ENCODE assay signal across 1 cellular context in the genomic region with DNA sequence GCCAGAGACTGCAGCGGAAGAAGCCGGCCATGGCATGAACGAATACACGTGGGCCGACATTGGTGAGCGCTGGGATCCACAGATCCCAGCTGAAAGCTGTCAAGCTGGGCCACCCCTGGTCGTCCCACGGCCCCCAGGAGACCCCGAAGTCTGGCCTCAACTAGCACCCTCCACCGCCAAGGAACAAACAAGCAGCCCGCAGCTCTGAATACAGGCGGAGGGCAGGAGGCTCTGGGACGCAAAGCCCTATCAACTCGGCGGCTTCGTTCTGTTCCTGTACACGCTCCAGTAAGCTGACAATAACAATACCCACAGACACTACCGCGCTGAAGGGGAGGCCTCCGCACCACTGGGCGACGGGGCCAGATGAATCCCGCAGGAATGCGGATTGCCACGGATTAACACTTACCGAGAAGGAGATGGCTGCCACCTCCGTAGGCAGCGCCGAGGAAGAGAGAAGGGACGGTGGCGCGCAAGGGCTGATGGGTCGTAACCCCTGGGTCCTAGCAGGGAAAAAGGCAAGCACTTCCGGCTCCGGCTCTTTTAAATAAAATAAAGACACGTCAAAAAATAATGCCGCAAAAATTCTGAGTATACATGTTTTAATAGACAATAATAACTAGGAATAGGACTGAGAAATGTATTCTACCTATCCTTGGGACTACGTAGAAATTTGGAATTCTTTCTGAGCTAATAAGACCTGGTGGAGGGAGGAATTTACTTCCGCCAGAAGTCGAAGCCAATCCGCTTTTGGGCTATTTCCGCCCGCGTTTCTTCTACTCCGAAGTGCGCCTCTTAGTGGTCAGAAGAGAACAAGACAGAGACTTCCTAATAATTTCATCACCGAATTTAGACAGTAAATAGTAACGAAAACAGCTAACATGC.
TF ChIP-seq lines count a peak whose summit lies in the region.

A gene (minus strand): TSS at position 481 of the 885 bp plus-strand sequence. CDS start 1,328 bp downstream, outside the sequence.

TF ChIP-seq in A549, 52 proteins besides CTCF, POLR2A, EP300 and RAD21 (continued from another document):
- TF ChIP-seq ZNF302 (CRISPR knock-in tag; IDR thresholded peaks at IDR 0.05) (no peak), SREBF2 (IDR thresholded peaks at IDR 0.05) (no peak), SMC3 (IDR thresholded peaks at IDR 0.05) (peak; percentile 33; the same call in 2 of the 3 replicates), CHD4 (IDR thresholded peaks at IDR 0.05; ENCODE audit: borderline replicate concordance) (no peak)
- TF ChIP-seq, protein P1, sequence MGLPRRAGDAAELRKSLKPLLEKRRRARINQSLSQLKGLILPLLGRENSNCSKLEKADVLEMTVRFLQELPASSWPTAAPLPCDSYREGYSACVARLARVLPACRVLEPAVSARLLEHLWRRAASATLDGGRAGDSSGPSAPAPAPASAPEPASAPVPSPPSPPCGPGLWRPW (IDR thresholded peaks at IDR 0.05), result no peak
- TF ChIP-seq, protein P2, sequence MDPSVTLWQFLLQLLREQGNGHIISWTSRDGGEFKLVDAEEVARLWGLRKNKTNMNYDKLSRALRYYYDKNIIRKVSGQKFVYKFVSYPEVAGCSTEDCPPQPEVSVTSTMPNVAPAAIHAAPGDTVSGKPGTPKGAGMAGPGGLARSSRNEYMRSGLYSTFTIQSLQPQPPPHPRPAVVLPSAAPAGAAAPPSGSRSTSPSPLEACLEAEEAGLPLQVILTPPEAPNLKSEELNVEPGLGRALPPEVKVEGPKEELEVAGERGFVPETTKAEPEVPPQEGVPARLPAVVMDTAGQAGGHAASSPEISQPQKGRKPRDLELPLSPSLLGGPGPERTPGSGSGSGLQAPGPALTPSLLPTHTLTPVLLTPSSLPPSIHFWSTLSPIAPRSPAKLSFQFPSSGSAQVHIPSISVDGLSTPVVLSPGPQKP (IDR thresholded peaks at IDR 0.05; ENCODE audit: low read depth, low read length), result peak; percentile 76
